In the genomic region with DNA sequence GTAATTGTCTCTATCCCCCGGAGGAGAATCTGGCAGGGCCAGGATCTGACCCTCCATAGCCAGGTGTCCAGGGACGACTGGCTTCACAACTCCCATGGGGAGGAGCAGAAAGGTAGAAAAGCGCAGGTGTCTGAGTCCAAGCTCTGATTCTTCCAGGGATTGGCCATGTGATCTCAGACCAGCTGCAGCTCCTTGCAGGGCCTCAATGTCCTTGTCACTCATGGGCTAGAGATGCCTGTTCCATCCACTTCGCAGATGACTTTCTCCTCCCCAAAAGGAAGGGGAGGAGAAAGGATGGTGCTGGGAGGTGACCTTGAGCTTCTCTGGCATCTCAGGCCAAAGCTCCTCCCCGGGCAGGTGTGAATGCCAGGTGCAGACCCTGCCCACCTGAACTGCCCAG, we compare ENCODE assay signal across 1 cellular context.
TF ChIP-seq lines count a peak whose summit lies in the region.

No MANE protein-coding gene starts in this region.

TF ChIP-seq in WTC11, 78 proteins besides CTCF, POLR2A, EP300 and RAD21 (continued from another document):
- TF ChIP-seq STAT6 (CRISPR knock-in tag; conservative IDR thresholded peaks at IDR 0.05; ENCODE audit: low read depth) (no peak), JAZF1 (CRISPR knock-in tag; IDR thresholded peaks at IDR 0.05) (no peak), ZNF317 (CRISPR knock-in tag; IDR thresholded peaks at IDR 0.05; ENCODE audit: borderline replicate concordance, low read depth) (no peak), USF2 (CRISPR knock-in tag; IDR thresholded peaks at IDR 0.05) (no peak), GABPB1 (CRISPR knock-in tag; IDR thresholded peaks at IDR 0.05) (no peak), ZNF263 (CRISPR knock-in tag; IDR thresholded peaks at IDR 0.05; ENCODE audit: low read depth) (no peak)
- TF ChIP-seq, protein P1, sequence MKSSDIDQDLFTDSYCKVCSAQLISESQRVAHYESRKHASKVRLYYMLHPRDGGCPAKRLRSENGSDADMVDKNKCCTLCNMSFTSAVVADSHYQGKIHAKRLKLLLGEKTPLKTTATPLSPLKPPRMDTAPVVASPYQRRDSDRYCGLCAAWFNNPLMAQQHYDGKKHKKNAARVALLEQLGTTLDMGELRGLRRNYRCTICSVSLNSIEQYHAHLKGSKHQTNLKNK (CRISPR knock-in tag; IDR thresholded peaks at IDR 0.05) = no peak
- TF ChIP-seq, protein P2, sequence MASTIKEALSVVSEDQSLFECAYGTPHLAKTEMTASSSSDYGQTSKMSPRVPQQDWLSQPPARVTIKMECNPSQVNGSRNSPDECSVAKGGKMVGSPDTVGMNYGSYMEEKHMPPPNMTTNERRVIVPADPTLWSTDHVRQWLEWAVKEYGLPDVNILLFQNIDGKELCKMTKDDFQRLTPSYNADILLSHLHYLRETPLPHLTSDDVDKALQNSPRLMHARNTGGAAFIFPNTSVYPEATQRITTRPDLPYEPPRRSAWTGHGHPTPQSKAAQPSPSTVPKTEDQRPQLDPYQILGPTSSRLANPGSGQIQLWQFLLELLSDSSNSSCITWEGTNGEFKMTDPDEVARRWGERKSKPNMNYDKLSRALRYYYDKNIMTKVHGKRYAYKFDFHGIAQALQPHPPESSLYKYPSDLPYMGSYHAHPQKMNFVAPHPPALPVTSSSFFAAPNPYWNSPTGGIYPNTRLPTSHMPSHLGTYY (CRISPR knock-in tag; IDR thresholded peaks at IDR 0.05) = no peak
